14 cellular contexts compared by ENCODE assay signal in genomic region chr21:31298618-31299269, GRCh38. TPM values are rescaled to one million over a fixed set of nuclear protein-coding genes. Genes with fewer than 3 reads are reported as not detected.
DNase-seq lines count a peak whose midpoint lies in the region; ATAC-seq and FAIRE-seq lines count a peak whose summit lies in the region.
"Had no signal": no experiment of that assay in that cellular context is flagged by ENCODE, and none has a peak within 500 bp of the region (broad histone marks: within the 10 kb centered on the region; RNA-seq: fewer than 3 reads in every experiment).

No MANE protein-coding gene starts in this region.

- 18 to 66% (median 32%) methylated on average over 6 of the region's 6 CpGs for WGBS in small intestine, 3 donors

- H3K27me3 ChIP-seq in small intestine (ENCODE audit: control insufficient read depth in 2 of 2, insufficient read depth in 2 of 2, low read length in 2 of 2) = no peaks in the 10 kb centered on the region

- ATAC-seq in GM19023 (IDR thresholded peaks at IDR 0.05; ENCODE audit: unreplicated experiment) = peak; percentile 28
- ATAC-seq in HG03439 (IDR thresholded peaks at IDR 0.05; ENCODE audit: unreplicated experiment) = peak; percentile 37
- peak; percentile 80 for ATAC-seq in esophagus mucosa
- no peak for ATAC-seq in HG02938 (IDR thresholded peaks at IDR 0.05; ENCODE audit: unreplicated experiment)
- ATAC-seq: psoas muscle had no signal

- H3K36me3 ChIP-seq in small intestine (ENCODE audit: control insufficient read depth in 2 of 2, insufficient read depth in 2 of 2, low read length in 2 of 2) = no peaks in the 10 kb centered on the region

- H3K4me1 ChIP-seq in small intestine (ENCODE audit: control insufficient read depth in 2 of 2, insufficient read depth in 1 of 2, low read depth in 1 of 2, low read length in 1 of 2) = no peaks in the 10 kb centered on the region
- H3K4me1 ChIP-seq: psoas muscle had no signal

- FAIRE-seq in small intestine (lab: Jason Lieb, UNC) = no peak
- FAIRE-seq: H1 had no signal

- DNase-seq in small intestine = peak; percentile 48
- DNase-seq in activated naive CD4-positive, alpha-beta T cell treated with anti-CD3 and anti-CD28 coated beads, Interleukin-2, amount 50 U/mL, for 16 hours = no peak
- no peak for DNase-seq in NCI-H1694 treated with DMSO at 0.1 percent for 48 hours (lab: John Stamatoyannopoulos, UW)
- DNase-seq in NCI-H187 (lab: John Stamatoyannopoulos, UW) = no peak
- DNase-seq: activated effector memory CD4-positive, alpha-beta T cell treated with anti-CD3 and anti-CD28 coated beads, Interleukin-2, amount 50 U/mL, for 16 hours; AML-193; naive B cell; NCI-H2081; psoas muscle had no signal

- H3K9me3 ChIP-seq in small intestine (ENCODE audit: control insufficient read depth, low read depth) = no peaks in the 10 kb centered on the region
- H3K9me3 ChIP-seq: psoas muscle had no signal

- H3K4me3 ChIP-seq in small intestine (ENCODE audit: low read depth in 1 of 2, low read length in 2 of 2) = no peak overlapping the region
- H3K4me3 ChIP-seq: psoas muscle had no signal

- no peak overlapping the region for H3K27ac ChIP-seq in small intestine (ENCODE audit: low read depth in 1 of 2, low read length in 1 of 2)
- H3K27ac ChIP-seq: psoas muscle had no signal

RNA-seq across cellular contexts. Expression of gene TIAM1, which starts 45.3 kb away (rescaled TPM):
- 96.7 TPM for total RNA-seq in esophagus mucosa
- 1 to 10 TPM in 2 of 3 donors, under 1 TPM in 1; 0.45 to 4.1 (median 1.9) TPM for polyA plus RNA-seq in small intestine
